Comparison of ENCODE assay signal across 21 cellular contexts in genomic region chr4:14301993-14302392, GRCh38.
DNase-seq lines count a peak whose midpoint lies in the region; TF ChIP-seq lines count a peak whose summit lies in the region.
"Had no signal": no experiment of that assay in that cellular context is flagged by ENCODE, and none has a peak within 500 bp of the region (broad histone marks: within the 10 kb centered on the region; RNA-seq: fewer than 3 reads in every experiment).

No MANE protein-coding gene starts in this region.

- H2AFZ ChIP-seq in MM.1S (ENCODE audit: low read length), result no peak overlapping the region
- H2AFZ ChIP-seq: GM23248 had no signal

- no peaks in the 10 kb centered on the region for H4K20me1 ChIP-seq in MM.1S (ENCODE audit: insufficient read depth, low read length)
- H4K20me1 ChIP-seq: BLaER1 had no signal

- TF ChIP-seq CTCF in retinal pigment epithelial cell (conservative IDR thresholded peaks at IDR 0.05; ENCODE audit: low read depth, low read length) (no peak), MM.1S (IDR thresholded peaks at IDR 0.05; ENCODE audit: low read length) (no peak)

- H3F3A ChIP-seq in MM.1S (ENCODE audit: insufficient read depth, low read length), result no peaks in the 10 kb centered on the region

- CTCF ChIA-PET in CD4-positive, alpha-beta memory T cell (lab: Charles Lee; ENCODE audit: partially characterized antibody), result no interaction called here

- peaks cover 0 to 7% (median 0%) of the 10 kb centered on the region in 8 donors for H3K9me3 Mint-ChIP-seq in CD4-positive, alpha-beta memory T cell

- no peaks in the 10 kb centered on the region for H3K9me3 ChIP-seq in CD4-positive, alpha-beta memory T cell (ENCODE audit: control insufficient read depth in 1 of 2, low read length in 2 of 2)
- no peaks in the 10 kb centered on the region for H3K9me3 ChIP-seq in MM.1S (replicated peaks; ENCODE audit: insufficient read depth, low read length)
- H3K9me3 ChIP-seq: BLaER1 had no signal

- no peak overlapping the region for H3K4me3 ChIP-seq in retinal pigment epithelial cell (ENCODE audit: low read length)
- H3K4me3 ChIP-seq in CD4-positive, alpha-beta memory T cell (ENCODE audit: low read length in 2 of 2), result no peak overlapping the region
- no peak overlapping the region for H3K4me3 ChIP-seq in MM.1S (ENCODE audit: low read length)
- H3K4me3 ChIP-seq: BLaER1, GM12878, GM23248 had no signal

- no peak overlapping the region for H3K4me3 Mint-ChIP-seq in CD4-positive, alpha-beta memory T cell
- H3K4me3 Mint-ChIP-seq: B cell; CD4-positive, CD25-positive, alpha-beta regulatory T cell; CD8-positive, alpha-beta memory T cell had no signal

- no peaks in the 10 kb centered on the region for H3K36me3 Mint-ChIP-seq in CD4-positive, alpha-beta memory T cell
- H3K36me3 Mint-ChIP-seq: CD4-positive, CD25-positive, alpha-beta regulatory T cell; CD8-positive, alpha-beta memory T cell had no signal

- H3K27me3 ChIP-seq in CD4-positive, alpha-beta memory T cell (ENCODE audit: insufficient read depth, low read length), result no peaks in the 10 kb centered on the region
- H3K27me3 ChIP-seq in MM.1S (replicated peaks; ENCODE audit: insufficient read depth, low read length), result no peaks in the 10 kb centered on the region
- H3K27me3 ChIP-seq: BLaER1 had no signal

- H3K9ac ChIP-seq in MM.1S (ENCODE audit: low read length), result no peak overlapping the region
- H3K9ac ChIP-seq: BLaER1, GM23248 had no signal

- no peaks in the 10 kb centered on the region for H3K9me2 ChIP-seq in MM.1S (replicated peaks; ENCODE audit: insufficient read depth, low read length)

- no peak overlapping the region for H3K4me2 ChIP-seq in MM.1S (ENCODE audit: low read depth, low read length)
- H3K4me2 ChIP-seq: BLaER1 had no signal

- peaks cover 0 to 2% of the 10 kb centered on the region in 2 donors for H3K27me3 Mint-ChIP-seq in CD4-positive, alpha-beta memory T cell
- H3K27me3 Mint-ChIP-seq: B cell had no signal

- POLR2A ChIA-PET in CD4-positive, alpha-beta memory T cell (lab: Charles Lee; ENCODE audit: partially characterized antibody), result no interaction called here

- H3K4me1 ChIP-seq in CD4-positive, alpha-beta memory T cell (ENCODE audit: insufficient read depth, low read length), result no peaks in the 10 kb centered on the region
- no peaks in the 10 kb centered on the region for H3K4me1 ChIP-seq in MM.1S (ENCODE audit: low read length)
- H3K4me1 ChIP-seq: BLaER1 had no signal

- DNase-seq in LHCN-M2 (ENCODE audit: low read depth) (peak; percentile 63), NCI-H82 treated with DMSO at 0.1 percent for 48 hours (lab: John Stamatoyannopoulos, UW; ENCODE audit: unreplicated experiment) (peak; percentile 51), fibroblast of peridontal ligament (ENCODE audit: extremely low read depth) (peak; percentile 45), retinal pigment epithelial cell (ENCODE audit: low read depth) (peak; percentile 75), MM.1S (no peak), NCI-H1417 treated with DMSO at 0.1 percent for 48 hours (lab: John Stamatoyannopoulos, UW) (no peak)
- DNase-seq in activated CD8-positive, alpha-beta memory T cell treated with anti-CD3 and anti-CD28 coated beads for 24 hours, result no peak
- no peak for DNase-seq in CD4-positive, alpha-beta memory T cell
- DNase-seq: CD4-positive, CD25-positive, alpha-beta regulatory T cell; CD8-positive, alpha-beta memory T cell; DMS 273 treated with DMSO at 0.1 percent for 48 hours; DMS79; EL; GDM1; GM23248; H7; HCEC 1CT had no signal

- H3K27ac Mint-ChIP-seq in CD4-positive, alpha-beta memory T cell, result no peak overlapping the region
- H3K27ac Mint-ChIP-seq: B cell; CD4-positive, CD25-positive, alpha-beta regulatory T cell; CD8-positive, alpha-beta memory T cell had no signal

- no peaks in the 10 kb centered on the region for H3K4me1 Mint-ChIP-seq in CD4-positive, alpha-beta memory T cell
- H3K4me1 Mint-ChIP-seq: CD4-positive, CD25-positive, alpha-beta regulatory T cell; CD8-positive, alpha-beta memory T cell had no signal

- no peaks in the 10 kb centered on the region for H3K79me2 ChIP-seq in MM.1S (ENCODE audit: low read length)

- H3K36me3 ChIP-seq in CD4-positive, alpha-beta memory T cell (ENCODE audit: insufficient read depth, low read length), result no peaks in the 10 kb centered on the region
- H3K36me3 ChIP-seq in MM.1S (replicated peaks; ENCODE audit: insufficient read depth, low read length), result no peaks in the 10 kb centered on the region
- H3K36me3 ChIP-seq: BLaER1 had no signal

- no peak overlapping the region for H3K27ac ChIP-seq in CD4-positive, alpha-beta memory T cell (ENCODE audit: low read depth, low read length)
- no peak overlapping the region for H3K27ac ChIP-seq in MM.1S (ENCODE audit: low read length)
- H3K27ac ChIP-seq: BLaER1, C4-2B, GM23248 had no signal

- intact Hi-C loops in CD4-positive, alpha-beta memory T cell (cut with micrococcal nuclease), result no loop called here

Comparison
In these comparisons a context has a peak if more than half of its experiments do, and no peak if none do; other contexts are left out.
1. DNase-seq: peak in LHCN-M2 (single experiment), NCI-H82 treated with DMSO at 0.1 percent for 48 hours (single experiment), fibroblast of peridontal ligament (single experiment) and retinal pigment epithelial cell (single experiment); none in activated CD8-positive, alpha-beta memory T cell treated with anti-CD3 and anti-CD28 coated beads for 24 hours (single experiment), CD4-positive, alpha-beta memory T cell (0 of 5), MM.1S (single experiment) and NCI-H1417 treated with DMSO at 0.1 percent for 48 hours (single experiment).